Comparison of ENCODE assay signal across 16 cellular contexts in the genomic region with DNA sequence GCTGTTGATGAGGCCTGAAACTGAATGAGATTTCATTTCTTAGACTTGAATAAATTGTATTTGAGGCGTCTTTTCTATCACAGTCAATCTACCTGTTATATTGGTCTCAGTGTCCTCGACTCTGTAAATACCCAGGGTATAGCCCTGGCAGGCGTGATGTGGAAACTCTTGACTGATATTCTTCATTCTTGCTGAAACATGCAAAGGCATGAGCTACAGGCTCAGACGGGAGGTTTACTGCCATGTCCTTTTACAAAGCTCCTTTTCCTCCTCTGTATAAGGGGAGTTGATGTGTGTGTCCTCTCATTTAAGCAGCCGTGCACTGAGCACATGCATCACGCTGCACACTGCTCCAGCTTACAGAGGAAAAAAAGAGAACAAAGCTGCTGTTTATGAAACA.
DNase-seq lines count a peak whose midpoint lies in the region; ATAC-seq and TF ChIP-seq lines count a peak whose summit lies in the region.
"Had no signal": no experiment of that assay in that cellular context is flagged by ENCODE, and none has a peak within 500 bp of the region (broad histone marks: within the 10 kb centered on the region; RNA-seq: fewer than 3 reads in every experiment).

No MANE protein-coding gene starts in this region.

- no peaks in the 10 kb centered on the region for H3K36me3 ChIP-seq in heart left ventricle
- no peaks in the 10 kb centered on the region for H3K36me3 ChIP-seq in prostate gland
- H3K36me3 ChIP-seq: BLaER1, HAP-1 had no signal

- no peak overlapping the region for H2BK15ac ChIP-seq in H9 (ENCODE audit: low read depth, low read length)

- no peak overlapping the region for H3K56ac ChIP-seq in H9 (ENCODE audit: insufficient read length, low read depth, low read length)

- H3K4me3 ChIP-seq in heart left ventricle (no peak overlapping the region), prostate gland (no peak overlapping the region)
- H3K4me3 ChIP-seq: BLaER1, HAP-1 had no signal

- H3K4ac ChIP-seq in H9 (ENCODE audit: low read depth, low read length): no peak overlapping the region

- H3K36me3 Mint-ChIP-seq in neural crest cell (ENCODE audit: low read depth) (no peaks in the 10 kb centered on the region), H9 (ENCODE audit: insufficient read depth in 1 of 3, low read depth in 3 of 3) (no peaks in the 10 kb centered on the region)
- H3K36me3 Mint-ChIP-seq: CD14-positive monocyte; CD4-positive, alpha-beta memory T cell had no signal

- H3K4me3 Mint-ChIP-seq in neural crest cell (no peak overlapping the region), H9 (no peak overlapping the region)
- H3K4me3 Mint-ChIP-seq: CD14-positive monocyte; CD4-positive, alpha-beta memory T cell had no signal

- no peak overlapping the region for H4K91ac ChIP-seq in H9 (ENCODE audit: insufficient read length, low read depth, low read length)

- no peak overlapping the region for H3K4me2 ChIP-seq in H9 (ENCODE audit: insufficient read depth, insufficient read length, low read length)
- H3K4me2 ChIP-seq: BLaER1 had no signal

- H2BK20ac ChIP-seq in H9 (ENCODE audit: low read depth, low read length, poor library complexity, severe bottlenecking): no peak overlapping the region

- TF ChIP-seq CTCF in heart left ventricle (IDR thresholded peaks at IDR 0.05) (no peak), foreskin keratinocyte (conservative IDR thresholded peaks at IDR 0.05) (no peak), neural crest cell (conservative IDR thresholded peaks at IDR 0.05) (no peak), prostate gland (IDR thresholded peaks at IDR 0.05) (no peak), H9 (conservative IDR thresholded peaks at IDR 0.05) (no peak)

- no peak overlapping the region for H3K14ac ChIP-seq in H9 (ENCODE audit: insufficient read depth, low read length)

- H3K27ac ChIP-seq in heart left ventricle (no peak overlapping the region), foreskin keratinocyte (no peak overlapping the region), prostate gland (no peak overlapping the region), H9 (ENCODE audit: insufficient read length, low read depth, low read length) (no peak overlapping the region)
- H3K27ac ChIP-seq: BLaER1 had no signal

- no peak for ATAC-seq in Right ventricle myocardium inferior
- no peak for ATAC-seq in heart left ventricle
- ATAC-seq in foreskin keratinocyte: no peak
- no peak for ATAC-seq in GM19397 (IDR thresholded peaks at IDR 0.05; ENCODE audit: unreplicated experiment)

- no peak overlapping the region for H4K5ac ChIP-seq in H9 (ENCODE audit: insufficient read length, low read depth, low read length)

- H4K20me1 ChIP-seq in H9 (ENCODE audit: control insufficient read depth, insufficient read depth, insufficient read length): no peaks in the 10 kb centered on the region
- H4K20me1 ChIP-seq: BLaER1 had no signal

- no peak overlapping the region for H3K23ac ChIP-seq in H9 (ENCODE audit: insufficient read length, low read depth, low read length)

- no peak overlapping the region for H3K18ac ChIP-seq in H9 (ENCODE audit: insufficient read length, low read depth, low read length)

- no peaks in the 10 kb centered on the region for H3K9me3 ChIP-seq in heart left ventricle
- no peaks in the 10 kb centered on the region for H3K9me3 ChIP-seq in prostate gland
- no peaks in the 10 kb centered on the region for H3K9me3 ChIP-seq in H9 (ENCODE audit: control insufficient read depth, low read depth, low read length)
- H3K9me3 ChIP-seq: BLaER1, HAP-1 had no signal

- H2AFZ ChIP-seq in H9 (ENCODE audit: low read length): no peak overlapping the region

- no peaks in the 10 kb centered on the region; the same call in 1 of the 2 replicates for H3K79me2 ChIP-seq in H9 (ENCODE audit: insufficient read depth, low read length)

- H2BK12ac ChIP-seq in H9 (ENCODE audit: insufficient read length, low read depth, low read length): no peak overlapping the region

- no peak overlapping the region for H3K9ac ChIP-seq in H9 (ENCODE audit: extremely low read depth, insufficient read length, low read length)
- H3K9ac ChIP-seq: BLaER1 had no signal

- H3K27me3 ChIP-seq in heart left ventricle (no peaks in the 10 kb centered on the region), foreskin keratinocyte (no peaks in the 10 kb centered on the region), prostate gland (replicated peaks; ENCODE audit: insufficient read depth) (no peaks in the 10 kb centered on the region), H9 (ENCODE audit: insufficient read depth, low read length) (no peaks in the 10 kb centered on the region)
- H3K27me3 ChIP-seq: BLaER1 had no signal

- H2AK5ac ChIP-seq in H9 (ENCODE audit: insufficient read length, low read length): no peak overlapping the region

- no peak overlapping the region for H4K8ac ChIP-seq in H9 (replicated peaks; ENCODE audit: insufficient read length, low read depth, low read length)

- no peak for TF ChIP-seq POLR2A in heart left ventricle (IDR thresholded peaks at IDR 0.05)
- TF ChIP-seq POLR2A in prostate gland (IDR thresholded peaks at IDR 0.05): no peak

- H3T11ph ChIP-seq in H9 (ENCODE audit: low read length): no peak overlapping the region

- 95 to 97% (median 96%) methylated on average over 6 of the region's 6 CpGs for WGBS in heart left ventricle, 4 donors
- WGBS in prostate gland: 54% methylated on average over 6 of the region's 6 CpGs
- no CpG with 5 or more reads among the region's 6 CpGs for WGBS in H9 (ENCODE audit: extremely low coverage, insufficient read length, low lambda C conversion rate)

- intact Hi-C loops in Right ventricle myocardium inferior (cut with DNase I): no loop called here
- intact Hi-C loops in heart left ventricle (cut with DNase I): no loop called here
- intact Hi-C loops in prostate gland (cut with DNase I): no loop called here

- H3K9me3 Mint-ChIP-seq in neural crest cell (no peaks in the 10 kb centered on the region), H9 (no peaks in the 10 kb centered on the region)
- H3K9me3 Mint-ChIP-seq: CD4-positive, alpha-beta memory T cell had no signal

- no peaks in the 10 kb centered on the region for H3K23me2 ChIP-seq in H9 (ENCODE audit: insufficient read length, low read depth, low read length, poor library complexity, severe bottlenecking)

- no peak overlapping the region for H2BK120ac ChIP-seq in H9 (ENCODE audit: low read depth, low read length, poor library complexity, severe bottlenecking)

- H3K79me1 ChIP-seq in H9 (ENCODE audit: insufficient read depth, low read depth, low read length, poor library complexity, severe bottlenecking): no peaks in the 10 kb centered on the region

- H3K4me1 Mint-ChIP-seq in neural crest cell: peaks cover 22% of the 10 kb centered on the region
- no peaks in the 10 kb centered on the region for H3K4me1 Mint-ChIP-seq in H9
- H3K4me1 Mint-ChIP-seq: CD14-positive monocyte; CD4-positive, alpha-beta memory T cell had no signal

- no peak overlapping the region for H2BK5ac ChIP-seq in H9 (ENCODE audit: insufficient read length, low read length)

- H3K4me1 ChIP-seq in heart left ventricle (peaks cover 0 to 12% (median 0%) of the 10 kb centered on the region in 12 donors), foreskin keratinocyte (peaks cover 7% of the 10 kb centered on the region), prostate gland (replicated peaks) (no peaks in the 10 kb centered on the region), H9 (ENCODE audit: insufficient read depth, low read length) (no peaks in the 10 kb centered on the region)
- H3K4me1 ChIP-seq: BLaER1, HAP-1 had no signal

- peak; percentile 26 for DNase-seq in Right ventricle myocardium inferior (ENCODE audit: missing footprints)
- DNase-seq in heart left ventricle: no peak
- DNase-seq in foreskin keratinocyte: peak; percentile 37 to 55
- no peak for DNase-seq in neural crest cell (ENCODE audit: low read depth, low spot score)
- DNase-seq in prostate gland (ENCODE audit: low spot score): peak; percentile 24
- DNase-seq in NCI-H146 treated with DMSO at 0.1 percent for 48 hours (lab: John Stamatoyannopoulos, UW; ENCODE audit: unreplicated experiment): no peak
- no peak for DNase-seq in H9
- DNase-seq: 8988T; CD4-positive, alpha-beta memory T cell; DMS153; DMS79; GDM1 had no signal

- H3K27ac Mint-ChIP-seq in neural crest cell (ENCODE audit: unreplicated experiment) (peak overlapping the region; percentile 89), H9 (no peak overlapping the region)
- H3K27ac Mint-ChIP-seq: CD14-positive monocyte; CD4-positive, alpha-beta memory T cell had no signal

- H3K27me3 Mint-ChIP-seq in neural crest cell (ENCODE audit: low read depth): no peaks in the 10 kb centered on the region
- no peaks in the 10 kb centered on the region for H3K27me3 Mint-ChIP-seq in H9 (ENCODE audit: low read depth)

Comparison
In these comparisons a context has a peak if more than half of its experiments do, and no peak if none do; other contexts are left out.
1. DNase-seq: peak in Right ventricle myocardium inferior (single experiment), foreskin keratinocyte (2 of 2) and prostate gland (single experiment); none in heart left ventricle (0 of 5), neural crest cell (single experiment), NCI-H146 treated with DMSO at 0.1 percent for 48 hours (single experiment) and H9 (single experiment).